ENCODE assay signal across 13 cellular contexts in the genomic region with DNA sequence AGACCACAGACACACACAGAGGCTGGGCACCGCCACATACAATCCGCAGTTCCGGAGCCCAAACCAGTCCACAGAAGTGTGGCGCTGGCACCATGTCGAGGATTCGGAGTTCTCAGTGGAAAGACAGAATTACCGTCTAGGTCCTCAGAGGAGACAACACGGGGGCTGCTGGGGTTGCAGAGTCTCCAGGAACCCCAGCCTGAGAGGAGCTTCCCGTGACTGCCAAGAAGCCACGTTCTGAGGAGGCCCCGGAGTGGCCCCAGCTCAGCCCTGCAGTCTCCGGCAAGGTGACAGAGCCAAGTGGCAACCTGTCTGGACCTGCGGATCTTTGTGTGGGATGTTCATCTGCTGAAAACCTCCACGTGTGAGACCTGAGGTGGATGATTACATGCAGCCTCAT. TPM values are rescaled to one million over a fixed set of nuclear protein-coding genes. Genes with fewer than 3 reads are reported as not detected.
DNase-seq lines count a peak whose midpoint lies in the region; ATAC-seq and TF ChIP-seq lines count a peak whose summit lies in the region.
"Had no signal": no experiment of that assay in that cellular context is flagged by ENCODE, and none has a peak within 500 bp of the region (broad histone marks: within the 10 kb centered on the region; RNA-seq: fewer than 3 reads in every experiment).

No MANE protein-coding gene starts in this region.

- H3K36me3 Mint-ChIP-seq in activated T-cell treated with anti-CD3 and anti-CD28 coated beads, Interleukin-2, amount 50 U/mL, for 4 hours (ENCODE audit: insufficient read depth): peaks cover 31% of the 10 kb centered on the region

- no peaks in the 10 kb centered on the region for H3K9me3 Mint-ChIP-seq in activated T-cell treated with anti-CD3 and anti-CD28 coated beads, Interleukin-2, amount 50 U/mL, for 4 hours
- H3K9me3 Mint-ChIP-seq: CD4-positive, alpha-beta T cell had no signal

- no peak for ATAC-seq in Right ventricle myocardium superior (ENCODE audit: poor library complexity)
- ATAC-seq in activated T-cell treated with anti-CD3 and anti-CD28 coated beads, Interleukin-2, amount 50 U/mL, for 4 hours: no peak
- ATAC-seq in GM18858 (IDR thresholded peaks at IDR 0.05; ENCODE audit: unreplicated experiment): no peak

- H3K4me1 Mint-ChIP-seq in activated T-cell treated with anti-CD3 and anti-CD28 coated beads, Interleukin-2, amount 50 U/mL, for 4 hours (ENCODE audit: low read depth): peaks cover 5% of the 10 kb centered on the region
- H3K4me1 Mint-ChIP-seq: B cell had no signal

- no peaks in the 10 kb centered on the region for H3K27me3 Mint-ChIP-seq in activated T-cell treated with anti-CD3 and anti-CD28 coated beads, Interleukin-2, amount 50 U/mL, for 4 hours (ENCODE audit: low read depth)
- H3K27me3 Mint-ChIP-seq: B cell; CD4-positive, alpha-beta T cell had no signal

- WGBS in esophagus muscularis mucosa: 96% methylated on average over 13 of the region's 14 CpGs
- WGBS in spleen, 5 donors: 93 to 96% (median 96%) methylated on average over 12 to 14 of the region's 14 CpGs

- H3K36me3 ChIP-seq in right atrium auricular region (peaks cover 32% of the 10 kb centered on the region), esophagus muscularis mucosa (peaks cover 21 to 78% (median 54%) of the 10 kb centered on the region in 4 donors), spleen (peaks cover 0 to 89% (median 52%) of the 10 kb centered on the region in 6 donors), colonic mucosa (peaks cover 12% of the 10 kb centered on the region)

- TF ChIP-seq EP300 in esophagus muscularis mucosa (IDR thresholded peaks at IDR 0.05): no peak

- peaks cover 0 to 15% of the 10 kb centered on the region in 2 donors for H3K4me1 ChIP-seq in right atrium auricular region
- H3K4me1 ChIP-seq in esophagus muscularis mucosa: peaks cover 8 to 11% (median 9%) of the 10 kb centered on the region in 4 donors
- H3K4me1 ChIP-seq in spleen: peaks cover 0 to 6% (median 0%) of the 10 kb centered on the region in 6 donors
- H3K4me1 ChIP-seq in colonic mucosa: no peaks in the 10 kb centered on the region

- H3K4me3 Mint-ChIP-seq in activated T-cell treated with anti-CD3 and anti-CD28 coated beads, Interleukin-2, amount 50 U/mL, for 4 hours: no peak overlapping the region
- H3K4me3 Mint-ChIP-seq: B cell; CD4-positive, alpha-beta T cell had no signal

- H3K9ac ChIP-seq in colonic mucosa (ENCODE audit: low read depth in 2 of 2, low read length in 2 of 2): no peak overlapping the region
- H3K9ac ChIP-seq: GM23248 had no signal

- H3K27ac ChIP-seq in right atrium auricular region (peak overlapping the region; percentile 32 to 64), esophagus muscularis mucosa (replicated peaks in 1 of 4) (no peak overlapping the region), spleen (no peak overlapping the region), colonic mucosa (no peak overlapping the region)
- H3K27ac ChIP-seq: GM23248 had no signal

- TF ChIP-seq CTCF in right atrium auricular region (IDR thresholded peaks at IDR 0.05) (no peak), esophagus muscularis mucosa (IDR thresholded peaks at IDR 0.05) (no peak), spleen (IDR thresholded peaks at IDR 0.05 in 8 of 11, conservative IDR thresholded peaks at IDR 0.05 in 3 of 11) (no peak), colonic mucosa (IDR thresholded peaks at IDR 0.05) (no peak)

- H3K9me3 ChIP-seq in right atrium auricular region (no peaks in the 10 kb centered on the region), esophagus muscularis mucosa (no peaks in the 10 kb centered on the region), spleen (no peaks in the 10 kb centered on the region), colonic mucosa (no peaks in the 10 kb centered on the region)

- intact Hi-C loops in Right ventricle myocardium superior (cut with DNase I): no loop called here
- intact Hi-C loops in esophagus muscularis mucosa (cut with DNase I): no loop called here
- intact Hi-C loops in spleen (cut with DNase I; ENCODE audit: low total_unique reads): no loop called here
- intact Hi-C loops in colonic mucosa (cut with DNase I): no loop called here

- H3K4me3 ChIP-seq in right atrium auricular region: no peak overlapping the region
- H3K4me3 ChIP-seq in esophagus muscularis mucosa: no peak overlapping the region
- no peak overlapping the region for H3K4me3 ChIP-seq in spleen
- no peak overlapping the region for H3K4me3 ChIP-seq in colonic mucosa
- H3K4me3 ChIP-seq: GM23248 had no signal

- TF ChIP-seq POLR2A in esophagus muscularis mucosa (IDR thresholded peaks at IDR 0.05; ENCODE audit: low read depth) (no peak), spleen (IDR thresholded peaks at IDR 0.05) (no peak)

- no peaks in the 10 kb centered on the region for H3K27me3 ChIP-seq in right atrium auricular region
- H3K27me3 ChIP-seq in esophagus muscularis mucosa: no peaks in the 10 kb centered on the region
- no peaks in the 10 kb centered on the region for H3K27me3 ChIP-seq in spleen (replicated peaks in 1 of 7)
- no peaks in the 10 kb centered on the region for H3K27me3 ChIP-seq in colonic mucosa

- DNase-seq in right atrium auricular region (ENCODE audit: low spot score) (no peak), Right ventricle myocardium superior (no peak), esophagus muscularis mucosa (ENCODE audit: extremely low spot score) (peak; percentile 60), spleen (peak; percentile 33), colonic mucosa (no peak)
- DNase-seq in activated T-cell treated with anti-CD3 and anti-CD28 coated beads, Interleukin-2, amount 50 U/mL, for 4 hours: no peak
- DNase-seq: C1 segment of cervical spinal cord; Calu3; CD4-positive, alpha-beta T cell; DMS 273 treated with DMSO at 0.1 percent for 48 hours; GM23248 had no signal

RNA-seq across cellular contexts. Expression of a gene that starts 7.3 kb away (rescaled TPM):
- total RNA-seq in right atrium auricular region (100 to 1,000 TPM; 222 to 329 TPM), Right ventricle myocardium superior (506 TPM), esophagus muscularis mucosa (10 to 100 TPM in 2 of 4 donors, 1 to 10 TPM in 2; 6.9 to 26.2 (median 11.0) TPM), spleen (1 to 10 TPM in 6 of 7 donors, under 1 TPM in 1; 0.74 to 4.3 (median 2.0) TPM), colonic mucosa (1 to 10 TPM; 4.6 to 6.2 TPM)
- 1 to 10 TPM in 1 of 3 donors, under 1 TPM in 2; 0.52 to 1.1 (median 0.68) TPM for polyA plus RNA-seq in spleen
- total RNA-seq in activated T-cell treated with anti-CD3 and anti-CD28 coated beads, Interleukin-2, amount 50 U/mL, for 4 hours: under 1 TPM; 0.54 to 0.81 (median 0.79) TPM

RNA-seq across cellular contexts. Expression of a gene that starts 29.9 kb away (rescaled TPM):
- total RNA-seq in right atrium auricular region: 10 to 100 TPM; 45.3 to 65.5 TPM
- total RNA-seq in Right ventricle myocardium superior: 196 TPM
- total RNA-seq in esophagus muscularis mucosa: 10 to 100 TPM; 13.6 to 32.5 (median 24.5) TPM
- 10 to 100 TPM; 22.7 to 33.1 (median 26.3) TPM for total RNA-seq in spleen
- polyA plus RNA-seq in spleen: 10 to 100 TPM in 2 of 3 donors, 1 to 10 TPM in 1; 6.3 to 12.7 (median 11.1) TPM
- total RNA-seq in activated T-cell treated with anti-CD3 and anti-CD28 coated beads, Interleukin-2, amount 50 U/mL, for 4 hours: 10 to 100 TPM; 11.1 to 13.7 (median 12.4) TPM
- total RNA-seq in colonic mucosa: 10 to 100 TPM; 14.9 to 20.5 TPM

Comparison
In these comparisons a context has a peak if more than half of its experiments do, and no peak if none do; other contexts are left out.
1. DNase-seq: peak in esophagus muscularis mucosa (single experiment) and spleen (single experiment); none in right atrium auricular region (single experiment), Right ventricle myocardium superior (single experiment), activated T-cell treated with anti-CD3 and anti-CD28 coated beads, Interleukin-2, amount 50 U/mL, for 4 hours (single experiment) and colonic mucosa (single experiment).
2. H3K27ac ChIP-seq: peak in right atrium auricular region (2 of 2); none in esophagus muscularis mucosa (0 of 4), spleen (0 of 8) and colonic mucosa (single experiment).
3. RNA of a gene that starts 7.3 kb away (total RNA-seq): 506 TPM in Right ventricle myocardium superior (single experiment) and 222 to 329 TPM in right atrium auricular region; 6.9 to 26.2 TPM in esophagus muscularis mucosa, 4.6 to 6.2 TPM in colonic mucosa, 0.74 to 4.3 TPM in spleen and 0.54 to 0.81 TPM in activated T-cell treated with anti-CD3 and anti-CD28 coated beads, Interleukin-2, amount 50 U/mL, for 4 hours; every median in the first group is over 4 times any median in the second.